7 cellular contexts compared by ENCODE assay signal in the genomic region with DNA sequence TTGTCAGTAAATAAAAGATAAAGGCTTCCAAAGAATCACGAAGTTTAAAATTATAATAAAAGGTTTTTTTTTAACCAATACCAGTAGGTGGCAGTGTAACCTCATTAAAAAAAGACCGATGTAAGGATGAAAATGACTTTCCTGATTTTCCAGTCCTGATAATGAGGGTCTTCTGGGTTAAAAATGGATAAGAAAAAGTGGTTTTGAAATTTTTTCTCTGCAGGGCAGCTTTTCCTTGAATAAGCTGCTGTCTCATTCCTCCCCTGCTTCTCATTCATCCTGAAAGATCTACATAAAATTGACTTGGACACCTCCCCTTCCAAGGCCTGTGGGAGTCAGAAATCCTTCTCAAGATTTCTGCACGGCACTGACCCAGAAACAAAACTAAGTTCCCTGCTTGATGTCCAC. TPM values are rescaled to one million over a fixed set of nuclear protein-coding genes. Genes with fewer than 3 reads are reported as not detected.
DNase-seq lines count a peak whose midpoint lies in the region; ATAC-seq, FAIRE-seq and TF ChIP-seq lines count a peak whose summit lies in the region.

No MANE protein-coding gene starts in this region.

- ATAC-seq in left lobe of liver: peak; percentile 47
- no peak for ATAC-seq in HG03457 (IDR thresholded peaks at IDR 0.05; ENCODE audit: unreplicated experiment)
- ATAC-seq in omental fat pad (ENCODE audit: low FRiP score): no peak
- no peak for ATAC-seq in HG02571 (IDR thresholded peaks at IDR 0.05; ENCODE audit: unreplicated experiment)

- TF ChIP-seq CTCF in astrocyte (IDR thresholded peaks at IDR 0.05; ENCODE audit: insufficient read depth, low read depth, low read length) (peak; percentile 30), omental fat pad (IDR thresholded peaks at IDR 0.05) (no peak)

- peaks cover 14% of the 10 kb centered on the region for H3K4me1 Mint-ChIP-seq in astrocyte (ENCODE audit: low read depth, unreplicated experiment)

- peaks cover 18% of the 10 kb centered on the region for H3K4me1 ChIP-seq in astrocyte (ENCODE audit: insufficient read depth, low read length)

- FAIRE-seq in astrocyte (lab: Jason Lieb, UNC): no peak

- H3K36me3 Mint-ChIP-seq in astrocyte (ENCODE audit: low read depth, unreplicated experiment): no peaks in the 10 kb centered on the region

- peak overlapping the region; percentile 78 for H3K27ac ChIP-seq in astrocyte (ENCODE audit: low read depth, low read length)

- H3K27me3 ChIP-seq in astrocyte (ENCODE audit: insufficient read depth, low read length): no peaks in the 10 kb centered on the region

- peak overlapping the region; percentile 72 for H3K4me2 ChIP-seq in astrocyte (ENCODE audit: low read length)

- H2AFZ ChIP-seq in astrocyte (ENCODE audit: low read depth, low read length): peak overlapping the region; percentile 53

- H3K9ac ChIP-seq in astrocyte (ENCODE audit: low read length): peak overlapping the region; percentile 79

- no peaks in the 10 kb centered on the region for H3K9me3 ChIP-seq in astrocyte (ENCODE audit: insufficient read depth, low read depth, low read length)

- H4K20me1 ChIP-seq in astrocyte (ENCODE audit: insufficient read depth, low read length): no peaks in the 10 kb centered on the region

- H3K79me2 ChIP-seq in astrocyte (ENCODE audit: insufficient read depth, low read length): no peaks in the 10 kb centered on the region

- no peak overlapping the region for H3K4me3 Mint-ChIP-seq in astrocyte (ENCODE audit: unreplicated experiment)

- peak; percentile 62 for DNase-seq in ELR (ENCODE audit: low read depth)
- peak; percentile 40 for DNase-seq in NCI-H1092 (lab: John Stamatoyannopoulos, UW)
- DNase-seq in astrocyte (ENCODE audit: low read depth): peak; percentile 18
- DNase-seq in left lobe of liver (ENCODE audit: low spot score): no peak
- no peak for DNase-seq in omental fat pad (ENCODE audit: low spot score)

- no peaks in the 10 kb centered on the region for H3K27me3 Mint-ChIP-seq in astrocyte (ENCODE audit: low read depth, unreplicated experiment)

- H3K36me3 ChIP-seq in astrocyte (ENCODE audit: insufficient read depth, low read length): no peaks in the 10 kb centered on the region

- H3K9me3 Mint-ChIP-seq in astrocyte (ENCODE audit: unreplicated experiment): peaks cover 16% of the 10 kb centered on the region

- no peak overlapping the region for H3K4me3 ChIP-seq in astrocyte (ENCODE audit: insufficient read depth, low read depth, low read length)

- H3K27ac Mint-ChIP-seq in astrocyte (ENCODE audit: unreplicated experiment): peak overlapping the region; percentile 79

RNA-seq across cellular contexts. Expression of a gene that starts 58.9 kb away (rescaled TPM):
- 9.4 and 10.9 TPM in 2 replicates for total RNA-seq in astrocyte
- 5.4 TPM for total RNA-seq in left lobe of liver
- total RNA-seq in omental fat pad: 10 to 100 TPM; 12.6 to 25.2 (median 16.4) TPM

Comparison
In these comparisons a context has a peak if more than half of its experiments do, and no peak if none do; other contexts are left out.
1. DNase-seq: peak in ELR (single experiment), NCI-H1092 (single experiment) and astrocyte (single experiment); none in left lobe of liver (single experiment) and omental fat pad (single experiment).